Comparison of ENCODE assay signal across 1 cellular context in the genomic region with DNA sequence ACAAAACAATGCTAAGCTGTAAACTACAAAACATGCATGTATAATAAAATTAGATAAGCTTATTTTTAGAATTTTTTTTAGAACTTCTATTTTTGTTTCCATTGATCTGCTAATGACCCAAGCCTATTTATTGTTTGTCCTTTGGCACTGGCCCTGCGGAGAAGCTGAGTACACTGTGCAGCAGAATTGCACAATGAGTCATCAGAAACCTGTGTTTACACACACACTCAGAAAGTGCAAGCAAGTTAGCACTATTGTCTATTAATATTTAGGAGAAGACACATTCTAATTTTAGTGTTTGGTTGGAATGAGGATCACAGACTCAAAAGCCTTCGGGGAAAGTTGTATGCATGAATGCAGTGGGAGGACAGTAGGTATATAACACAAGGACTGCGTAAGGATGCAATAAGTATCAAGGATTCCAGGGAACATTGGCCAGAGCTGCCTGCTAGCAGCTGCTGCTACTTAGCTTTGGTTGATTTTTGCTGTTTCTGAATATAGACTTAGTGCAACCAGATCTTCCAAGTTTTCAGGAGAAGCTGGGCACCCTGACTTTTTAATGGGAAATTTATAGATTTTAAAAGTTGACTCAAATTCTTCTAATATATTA.
TF ChIP-seq lines count a peak whose summit lies in the region.

No MANE protein-coding gene starts in this region.

TF ChIP-seq in HepG2, 621 proteins besides CTCF, POLR2A, EP300 and RAD21 (continued from another document):
- TF ChIP-seq, protein P1, sequence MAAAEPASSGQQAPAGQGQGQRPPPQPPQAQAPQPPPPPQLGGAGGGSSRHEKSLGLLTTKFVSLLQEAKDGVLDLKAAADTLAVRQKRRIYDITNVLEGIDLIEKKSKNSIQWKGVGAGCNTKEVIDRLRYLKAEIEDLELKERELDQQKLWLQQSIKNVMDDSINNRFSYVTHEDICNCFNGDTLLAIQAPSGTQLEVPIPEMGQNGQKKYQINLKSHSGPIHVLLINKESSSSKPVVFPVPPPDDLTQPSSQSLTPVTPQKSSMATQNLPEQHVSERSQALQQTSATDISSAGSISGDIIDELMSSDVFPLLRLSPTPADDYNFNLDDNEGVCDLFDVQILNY (CRISPR knock-in tag; conservative IDR thresholded peaks at IDR 0.05), result no peak
- TF ChIP-seq ZNF543 (CRISPR knock-in tag; IDR thresholded peaks at IDR 0.05), result no peak
